ENCODE assay signal across 8 cellular contexts in the genomic region with DNA sequence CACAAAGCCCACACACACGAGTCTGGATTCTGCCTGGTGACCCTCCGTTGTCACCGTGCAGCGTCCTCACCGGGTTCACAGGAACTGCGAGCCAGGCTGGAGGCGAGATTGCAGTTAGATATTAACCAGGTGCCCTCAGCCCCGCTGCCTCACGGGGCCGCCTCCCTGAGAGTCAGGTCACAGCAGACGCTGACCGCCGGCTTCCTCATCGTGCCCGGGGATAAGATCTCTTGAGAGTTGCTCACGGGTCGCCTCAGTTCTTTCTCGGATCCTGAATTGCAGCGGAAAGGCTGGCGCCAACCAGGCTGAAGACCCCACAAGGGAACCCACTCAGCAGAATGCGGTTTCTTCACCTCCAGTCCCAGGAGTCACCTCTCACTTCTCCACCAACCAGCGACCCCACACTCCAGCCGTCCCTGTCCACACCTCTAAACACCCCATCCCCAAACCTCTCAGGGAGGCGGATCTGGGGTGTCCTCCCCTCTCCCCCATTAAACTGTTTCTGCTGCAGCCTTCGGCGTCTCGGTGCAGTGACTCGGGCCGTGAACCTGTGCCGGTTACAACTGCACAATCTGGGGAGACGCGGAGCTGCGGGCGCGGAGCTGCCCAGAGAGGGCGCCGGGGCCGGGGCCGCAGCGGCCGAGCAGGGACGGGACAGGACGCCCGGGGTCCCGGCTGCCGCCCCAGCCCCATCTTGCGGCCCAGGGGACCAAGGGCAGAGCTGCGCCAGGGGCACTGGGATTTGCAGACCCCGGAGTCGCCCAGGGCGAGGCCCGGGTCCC. TPM values are rescaled to one million over a fixed set of nuclear protein-coding genes. Genes with fewer than 3 reads are reported as not detected.
A peak's percentile ranks its signal among the peaks of the same experiment; 100 is the strongest.
DNase-seq lines count a peak whose midpoint lies in the region; ATAC-seq and TF ChIP-seq lines count a peak whose summit lies in the region.

No MANE protein-coding gene starts in this region.

- peaks cover 18% of the 10 kb centered on the region for H3K4me1 Mint-ChIP-seq in activated T-cell treated with anti-CD3 and anti-CD28 coated beads, Interleukin-2, amount 50 U/mL, for 4 hours (ENCODE audit: low read depth)
- peaks cover 10% of the 10 kb centered on the region for H3K4me1 Mint-ChIP-seq in nephron
- H3K4me1 Mint-ChIP-seq in type B pancreatic cell (ENCODE audit: unreplicated experiment) = peaks cover 18% of the 10 kb centered on the region

- peak; percentile 30 for ATAC-seq in HG02798 (IDR thresholded peaks at IDR 0.05; ENCODE audit: poor library complexity, unreplicated experiment)
- ATAC-seq in activated T-cell treated with anti-CD3 and anti-CD28 coated beads, Interleukin-2, amount 50 U/mL, for 4 hours = peak; percentile 57 to 58

- no peaks in the 10 kb centered on the region for H3K27me3 Mint-ChIP-seq in activated T-cell treated with anti-CD3 and anti-CD28 coated beads, Interleukin-2, amount 50 U/mL, for 4 hours (ENCODE audit: low read depth)
- H3K27me3 Mint-ChIP-seq in nephron (ENCODE audit: low read depth) (peaks cover 3% of the 10 kb centered on the region), type B pancreatic cell (no peaks in the 10 kb centered on the region)

- peak; percentile 10 to 15 for DNase-seq in SHP77 (lab: John Stamatoyannopoulos, UW)
- DNase-seq in SHP77 treated with DMSO at 0.1 percent for 48 hours (lab: John Stamatoyannopoulos, UW) = no peak
- peak; percentile 27 to 28 for DNase-seq in NOMO-1 (lab: John Stamatoyannopoulos, UW; ENCODE audit: unreplicated experiment in 2 of 2)
- DNase-seq in activated T-cell treated with anti-CD3 and anti-CD28 coated beads, Interleukin-2, amount 50 U/mL, for 4 hours = peak; percentile 12
- peak; percentile 22 for DNase-seq in fibroblast of pulmonary artery (ENCODE audit: low read depth)
- DNase-seq in type B pancreatic cell (ENCODE audit: extremely low spot score, unreplicated experiment) = peak; percentile 68

- H3K4me3 ChIP-seq in fibroblast of pulmonary artery (replicated peaks; ENCODE audit: low read depth, low read length) = peak overlapping the region; percentile 88

- H3K36me3 Mint-ChIP-seq in activated T-cell treated with anti-CD3 and anti-CD28 coated beads, Interleukin-2, amount 50 U/mL, for 4 hours (ENCODE audit: insufficient read depth) = no peaks in the 10 kb centered on the region
- H3K36me3 Mint-ChIP-seq in nephron (ENCODE audit: low read depth) = peaks cover 26% of the 10 kb centered on the region
- H3K36me3 Mint-ChIP-seq in type B pancreatic cell = peaks cover 12% of the 10 kb centered on the region

- H3K9me3 Mint-ChIP-seq in activated T-cell treated with anti-CD3 and anti-CD28 coated beads, Interleukin-2, amount 50 U/mL, for 4 hours = no peaks in the 10 kb centered on the region
- H3K9me3 Mint-ChIP-seq in nephron = peaks cover 3% of the 10 kb centered on the region
- H3K9me3 Mint-ChIP-seq in type B pancreatic cell = no peaks in the 10 kb centered on the region

- peak overlapping the region; percentile 90 to 97 (median 95) for H3K27ac Mint-ChIP-seq in nephron
- H3K27ac Mint-ChIP-seq in type B pancreatic cell = peak overlapping the region; percentile 100

- TF ChIP-seq CTCF in fibroblast of pulmonary artery (IDR thresholded peaks at IDR 0.05; ENCODE audit: low read length, missing control alignments) (no peak), nephron (IDR thresholded peaks at IDR 0.05; ENCODE audit: unreplicated experiment in 3 of 3) (no peak), type B pancreatic cell (conservative IDR thresholded peaks at IDR 0.05) (no peak)

- H3K4me3 Mint-ChIP-seq in activated T-cell treated with anti-CD3 and anti-CD28 coated beads, Interleukin-2, amount 50 U/mL, for 4 hours = peak overlapping the region; percentile 98
- H3K4me3 Mint-ChIP-seq in nephron = peak overlapping the region; percentile 99 to 100 (median 100)
- H3K4me3 Mint-ChIP-seq in type B pancreatic cell = peak overlapping the region; percentile 100

RNA-seq across cellular contexts. Expression of gene ZNF823, which starts 0.6 kb away (rescaled TPM):
- total RNA-seq in activated T-cell treated with anti-CD3 and anti-CD28 coated beads, Interleukin-2, amount 50 U/mL, for 4 hours = 1 to 10 TPM; 1.3 to 2.9 (median 1.3) TPM
- total RNA-seq in type B pancreatic cell (ENCODE audit: low replicate concordance) = 11.5 and 17.8 TPM in 2 replicates

RNA-seq across cellular contexts. Expression of gene ZNF441, which starts 28.6 kb away (rescaled TPM):
- 1 to 10 TPM; 1.6 to 2.9 (median 1.7) TPM for total RNA-seq in activated T-cell treated with anti-CD3 and anti-CD28 coated beads, Interleukin-2, amount 50 U/mL, for 4 hours
- total RNA-seq in type B pancreatic cell (ENCODE audit: low replicate concordance) = 4.1 and 6.3 TPM in 2 replicates
